Comparison of ENCODE assay signal across 31 cellular contexts in the genomic region with DNA sequence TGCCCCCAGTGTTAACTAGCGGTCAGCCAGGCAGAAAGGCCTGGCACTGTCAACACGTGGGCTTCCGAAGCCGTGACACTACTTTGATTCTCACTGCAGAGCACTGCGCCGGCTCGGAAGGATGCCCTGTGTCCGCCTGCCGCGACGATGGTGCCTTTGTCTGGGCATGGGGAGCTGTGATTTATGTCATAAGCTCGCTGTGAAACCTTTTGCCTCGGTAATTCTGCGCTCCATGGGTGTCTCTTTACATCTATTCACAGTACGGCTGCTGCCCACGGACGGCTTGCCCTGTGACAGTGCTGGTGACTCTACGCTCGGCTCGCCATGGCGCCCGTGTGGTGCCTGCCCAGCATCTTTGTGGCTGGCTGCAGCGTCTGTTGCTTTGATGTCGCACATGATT. TPM values are rescaled to one million over a fixed set of nuclear protein-coding genes. Genes with fewer than 3 reads are reported as not detected.
"Had no signal": no experiment of that assay in that cellular context is flagged by ENCODE, and none has a peak within 500 bp of the region (broad histone marks: within the 10 kb centered on the region; RNA-seq: fewer than 3 reads in every experiment).

No MANE protein-coding gene starts in this region.

- H3K27ac Mint-ChIP-seq: activated T-helper 1 cell treated with anti-CD3 and anti-CD28 coated beads, Interleukin-12 subunit alpha, Interleukin-12 subunit beta, Interleukin-2, Interleukin-4 antibody, amounts not matched to agents 30 ng/mL and 10 ng/mL and 1 ng/mL, durations not matched to agents 14 hours and 24 hours and 36 hours; dendritic cell treated with granulocyte-macrophage colony-stimulating factor and Interleukin-4, amounts not matched to agents 40 ng/mL and 50 ng/mL, for 4 days; endodermal cell; natural killer cell; T-helper 1 cell treated with Interleukin-12 subunit alpha and Interleukin-12 subunit beta and Interleukin-4 antibody, amounts not matched to agents 30 μg/mL and 1 μg/mL, for 36 hours had no signal

- H3K9me3 Mint-ChIP-seq: activated T-helper 1 cell treated with anti-CD3 and anti-CD28 coated beads, Interleukin-12 subunit alpha, Interleukin-12 subunit beta, Interleukin-2, Interleukin-4 antibody, amounts not matched to agents 30 ng/mL and 10 ng/mL and 1 ng/mL, durations not matched to agents 14 hours and 24 hours and 36 hours; dendritic cell treated with granulocyte-macrophage colony-stimulating factor and Interleukin-4, amounts not matched to agents 40 ng/mL and 50 ng/mL, for 4 days; endodermal cell; natural killer cell; T-helper 1 cell treated with Interleukin-12 subunit alpha and Interleukin-12 subunit beta and Interleukin-4 antibody, amounts not matched to agents 30 μg/mL and 1 μg/mL, for 36 hours had no signal

- H3K4me3 Mint-ChIP-seq: activated T-helper 1 cell treated with anti-CD3 and anti-CD28 coated beads, Interleukin-12 subunit alpha, Interleukin-12 subunit beta, Interleukin-2, Interleukin-4 antibody, amounts not matched to agents 30 ng/mL and 10 ng/mL and 1 ng/mL, durations not matched to agents 14 hours and 24 hours and 36 hours; dendritic cell treated with granulocyte-macrophage colony-stimulating factor and Interleukin-4, amounts not matched to agents 40 ng/mL and 50 ng/mL, for 4 days; endodermal cell; natural killer cell; T-helper 1 cell treated with Interleukin-12 subunit alpha and Interleukin-12 subunit beta and Interleukin-4 antibody, amounts not matched to agents 30 μg/mL and 1 μg/mL, for 36 hours had no signal

- H3K36me3 Mint-ChIP-seq: natural killer cell had no signal

- H3K4me1 Mint-ChIP-seq: natural killer cell had no signal

- DNase-seq: activated CD4-positive, alpha-beta T cell treated with anti-CD3 and anti-CD28 coated beads for 48 hours; activated CD4-positive, alpha-beta T cell treated with anti-CD3 and anti-CD28 coated beads, Interleukin-2, amount 50 U/mL, for 48 hours; activated CD8-positive, alpha-beta memory T cell treated with anti-CD3 and anti-CD28 coated beads for 24 hours; activated effector memory CD4-positive, alpha-beta T cell treated with anti-CD3 and anti-CD28 coated beads, Interleukin-2, amount 50 U/mL, for 16 hours; activated naive CD4-positive, alpha-beta T cell treated with anti-CD3 and anti-CD28 coated beads, Interleukin-2, amount 50 U/mL, for 16 hours; activated T-cell treated with anti-CD3 and anti-CD28 coated beads, Interleukin-2, amount 50 U/mL, for 1 hour; amniotic stem cell; caudate nucleus; endodermal cell; foreskin keratinocyte; heart right ventricle; left lung; lower lobe of right lung; mesendoderm; natural killer cell; ovary; stimulated activated CD4-positive, alpha-beta T cell treated with anti-CD3 and anti-CD28 coated beads, Interleukin-15, amount 100 ng/mL, for 24 hours; stimulated activated naive CD4-positive, alpha-beta T cell; SW 1271; T-helper 9 cell had no signal

RNA-seq across cellular contexts. Expression of gene GBX2, which starts 43.1 kb away (rescaled TPM):
- total RNA-seq: activated T-helper 1 cell treated with anti-CD3 and anti-CD28 coated beads, Interleukin-12 subunit alpha, Interleukin-12 subunit beta, Interleukin-2, Interleukin-4 antibody, amounts not matched to agents 30 ng/mL and 10 ng/mL and 1 ng/mL, durations not matched to agents 14 hours and 24 hours and 36 hours; esophagus mucosa; left lung; lower lobe of right lung; mononuclear cell; natural killer cell; ovary; urinary bladder had no signal

RNA-seq across cellular contexts. Expression of gene ASB18, which starts 52.9 kb away (rescaled TPM):
- total RNA-seq: activated T-helper 1 cell treated with anti-CD3 and anti-CD28 coated beads, Interleukin-12 subunit alpha, Interleukin-12 subunit beta, Interleukin-2, Interleukin-4 antibody, amounts not matched to agents 30 ng/mL and 10 ng/mL and 1 ng/mL, durations not matched to agents 14 hours and 24 hours and 36 hours; astrocyte; chondrocyte; endodermal cell; esophagus mucosa; foreskin keratinocyte; glomerular endothelial cell; kidney epithelial cell; left lung; lower lobe of right lung; mononuclear cell; natural killer cell; ovary; prostate gland; urinary bladder had no signal
